In genomic region chr10:112407696-112408095, GRCh38 we compare ENCODE assay signal across 26 cellular contexts. TPM values are rescaled to one million over a fixed set of nuclear protein-coding genes. Genes with fewer than 3 reads are reported as not detected.
DNase-seq lines count a peak whose midpoint lies in the region; ATAC-seq and TF ChIP-seq lines count a peak whose summit lies in the region.
"Had no signal": no experiment of that assay in that cellular context is flagged by ENCODE, and none has a peak within 500 bp of the region (broad histone marks: within the 10 kb centered on the region; RNA-seq: fewer than 3 reads in every experiment).

No MANE protein-coding gene starts in this region.

- intact Hi-C loops in left colon (cut with DNase I, micrococcal nuclease): no loop called here

- H3K9ac ChIP-seq in neuronal stem cell (ENCODE audit: low read depth, low read length, poor library complexity): no peak overlapping the region

- H3K27ac Mint-ChIP-seq in CD4-positive, CD25-positive, alpha-beta regulatory T cell: peak overlapping the region in 2 of 3 donors; percentile 15 to 29
- peak overlapping the region; percentile 31 to 40 for H3K27ac Mint-ChIP-seq in T-cell
- H3K27ac Mint-ChIP-seq in stimulated activated effector memory CD8-positive, alpha-beta T cell treated with anti-CD3 and anti-CD28 coated beads, Interleukin-12 subunit alpha, Interleukin-12 subunit beta, amount 100 ng/mL, for 72 hours: peak overlapping the region; percentile 78
- H3K27ac Mint-ChIP-seq: CD8-positive, alpha-beta T cell; GM23338; H9 had no signal

- no peak overlapping the region for H3K4me3 Mint-ChIP-seq in CD4-positive, CD25-positive, alpha-beta regulatory T cell
- H3K4me3 Mint-ChIP-seq in T-cell: no peak overlapping the region
- no peak overlapping the region for H3K4me3 Mint-ChIP-seq in stimulated activated effector memory CD8-positive, alpha-beta T cell treated with anti-CD3 and anti-CD28 coated beads, Interleukin-12 subunit alpha, Interleukin-12 subunit beta, amount 100 ng/mL, for 72 hours
- H3K4me3 Mint-ChIP-seq: CD8-positive, alpha-beta T cell; GM23338; H9 had no signal

- H2AK5ac ChIP-seq in neuronal stem cell (ENCODE audit: low read depth, low read length): no peak overlapping the region

- no peak overlapping the region for H4K8ac ChIP-seq in neuronal stem cell (ENCODE audit: low read depth, low read length)

- H3K4me1 ChIP-seq in CD4-positive, CD25-positive, alpha-beta regulatory T cell (ENCODE audit: control insufficient read depth, insufficient read depth, low read length, poor library complexity, severe bottlenecking): no peaks in the 10 kb centered on the region
- H3K4me1 ChIP-seq in neuronal stem cell (ENCODE audit: control insufficient read depth in 2 of 2, insufficient read depth in 1 of 2, low read depth in 1 of 2, low read length in 2 of 2): no peaks in the 10 kb centered on the region
- peaks cover 0 to 1% (median 0%) of the 10 kb centered on the region in 4 donors for H3K4me1 ChIP-seq in Peyer's patch
- H3K4me1 ChIP-seq: SJCRH30 had no signal

- peak in 1 of 6 experiments; percentile 26 for TF ChIP-seq CTCF in Peyer's patch (IDR thresholded peaks at IDR 0.05)

- TF ChIP-seq POLR2A in Peyer's patch (IDR thresholded peaks at IDR 0.05): no peak

- no peak overlapping the region for H3K18ac ChIP-seq in neuronal stem cell (ENCODE audit: low read length)

- no peak for DNase-seq in CD4-positive, CD25-positive, alpha-beta regulatory T cell
- DNase-seq in T-cell (no peak), left colon (no peak), neuronal stem cell (ENCODE audit: low spot score) (no peak), Peyer's patch (no peak), inferior parietal cortex (ENCODE audit: extremely low spot score) (no peak)
- no peak for DNase-seq in stimulated activated effector memory CD8-positive, alpha-beta T cell treated with anti-CD3 and anti-CD28 coated beads, Interleukin-12 subunit alpha, Interleukin-12 subunit beta, amount 100 ng/mL, for 72 hours (ENCODE audit: low spot score in 2 of 2)
- DNase-seq: C1 segment of cervical spinal cord; Caco-2; CD8-positive, alpha-beta T cell; H9; Kasumi-1; MV-4-11; NCI-H1105; NCI-H146; NCI-H1930; NCI-H2107; NCI-H446; NCI-H524 treated with DMSO at 0.1 percent for 48 hours; NCI-H774; NK-92 treated with Interleukin-12 subunit alpha and Interleukin-12 subunit beta, amount 100 ng/mL, for 24 hours; PC-3; SJCRH30 had no signal

- no peak overlapping the region for H2BK15ac ChIP-seq in neuronal stem cell (ENCODE audit: low read length)

- no peak overlapping the region for H2BK12ac ChIP-seq in neuronal stem cell (ENCODE audit: low read length)

- no peak overlapping the region for H2AFZ ChIP-seq in neuronal stem cell (ENCODE audit: low read length)
- H2AFZ ChIP-seq: GM23338 had no signal

- H2BK120ac ChIP-seq in neuronal stem cell (ENCODE audit: low read depth, low read length): no peak overlapping the region

- H3K79me1 ChIP-seq in neuronal stem cell (ENCODE audit: low read depth, low read length): no peaks in the 10 kb centered on the region

- no peak overlapping the region for H3K4ac ChIP-seq in neuronal stem cell (ENCODE audit: low read length)

- POLR2A ChIA-PET in T-cell (lab: Charles Lee): no interaction called here

- no peaks in the 10 kb centered on the region for H3K9me3 ChIP-seq in CD4-positive, CD25-positive, alpha-beta regulatory T cell (ENCODE audit: control insufficient read depth in 2 of 2, low read length in 2 of 2)
- H3K9me3 ChIP-seq in neuronal stem cell (replicated peaks in 1 of 2; ENCODE audit: control insufficient read depth in 2 of 2, insufficient read depth in 1 of 2, low read depth in 1 of 2, low read length in 2 of 2) (no peaks in the 10 kb centered on the region), Peyer's patch (no peaks in the 10 kb centered on the region)
- H3K9me3 ChIP-seq: Caco-2, SJCRH30 had no signal

- peaks cover 95% of the 10 kb centered on the region for H3K36me3 ChIP-seq in CD4-positive, CD25-positive, alpha-beta regulatory T cell (ENCODE audit: control insufficient read depth, insufficient read depth, low read length)
- H3K36me3 ChIP-seq in neuronal stem cell (replicated peaks in 1 of 2; ENCODE audit: control insufficient read depth in 2 of 2, insufficient read depth in 2 of 2, low read length in 2 of 2) (no peaks in the 10 kb centered on the region), Peyer's patch (peaks cover 0 to 66% (median 2%) of the 10 kb centered on the region in 3 donors)
- H3K36me3 ChIP-seq: SJCRH30 had no signal

- no peak overlapping the region for H3K27ac ChIP-seq in CD4-positive, CD25-positive, alpha-beta regulatory T cell (ENCODE audit: insufficient read depth, low read length, poor library complexity, severe bottlenecking)
- no peak overlapping the region for H3K27ac ChIP-seq in neuronal stem cell (replicated peaks; ENCODE audit: low read length)
- peak overlapping the region in 2 of 4 donors; percentile 17 to 31 for H3K27ac ChIP-seq in Peyer's patch
- H3K27ac ChIP-seq: SJCRH30 had no signal

- no peaks in the 10 kb centered on the region for H3K27me3 Mint-ChIP-seq in CD4-positive, CD25-positive, alpha-beta regulatory T cell
- no peaks in the 10 kb centered on the region for H3K27me3 Mint-ChIP-seq in T-cell

- no peaks in the 10 kb centered on the region for H3K27me3 ChIP-seq in CD4-positive, CD25-positive, alpha-beta regulatory T cell (ENCODE audit: control insufficient read depth, insufficient read depth, low read length)
- H3K27me3 ChIP-seq in neuronal stem cell (ENCODE audit: control insufficient read depth in 3 of 3, insufficient read depth in 3 of 3, low read depth in 1 of 3, low read length in 3 of 3) (no peaks in the 10 kb centered on the region), Peyer's patch (no peaks in the 10 kb centered on the region)

- no peak overlapping the region for H3K4me3 ChIP-seq in CD4-positive, CD25-positive, alpha-beta regulatory T cell (ENCODE audit: low read depth, low read length)
- H3K4me3 ChIP-seq in neuronal stem cell (ENCODE audit: low read length in 2 of 2): no peak overlapping the region
- H3K4me3 ChIP-seq in Peyer's patch: no peak overlapping the region
- H3K4me3 ChIP-seq: GM23338, K562, SJCRH30 had no signal

- CTCF ChIA-PET in T-cell (lab: Charles Lee): interaction anchor here (0.6 to 1.4 kb wide), 2 partner anchors 34 kb away, joined by 4 to 5 read pairs; partner anchors contain the start of gene ACSL5 (in 2 of the 2)

- H4K91ac ChIP-seq in neuronal stem cell (ENCODE audit: low read depth, low read length, poor library complexity): no peak overlapping the region

- no peak overlapping the region for H3K14ac ChIP-seq in neuronal stem cell (ENCODE audit: low read length)

- no CpG with 5 or more reads among the region's 1 CpG for WGBS in neuronal stem cell (ENCODE audit: extremely low coverage in 2 of 2, insufficient read length in 2 of 2, insufficient replicate concordance in 1 of 2), 2 donors

- H3K4me2 ChIP-seq in neuronal stem cell (ENCODE audit: insufficient read depth, low read length, poor library complexity, severe bottlenecking): no peak overlapping the region
- H3K4me2 ChIP-seq: GM23338 had no signal

- peaks cover 0 to 6% (median 4%) of the 10 kb centered on the region in 4 donors for H3K4me1 Mint-ChIP-seq in CD4-positive, CD25-positive, alpha-beta regulatory T cell
- no peaks in the 10 kb centered on the region for H3K4me1 Mint-ChIP-seq in T-cell
- H3K4me1 Mint-ChIP-seq in stimulated activated effector memory CD8-positive, alpha-beta T cell treated with anti-CD3 and anti-CD28 coated beads, Interleukin-12 subunit alpha, Interleukin-12 subunit beta, amount 100 ng/mL, for 72 hours: no peaks in the 10 kb centered on the region
- H3K4me1 Mint-ChIP-seq: GM23338, H9 had no signal

- no peak for ATAC-seq in CD4-positive, CD25-positive, alpha-beta regulatory T cell (ENCODE audit: low read depth in 2 of 2)
- ATAC-seq in T-cell (replicated peaks in 1 of 4) (no peak), left colon (peak; percentile 67)
- no peak for ATAC-seq in stimulated activated effector memory CD8-positive, alpha-beta T cell treated with anti-CD3 and anti-CD28 coated beads, Interleukin-12 subunit alpha, Interleukin-12 subunit beta, amount 100 ng/mL, for 72 hours
- ATAC-seq: CD8-positive, alpha-beta T cell; GM23338; K562; PC-3; Right ventricle myocardium inferior had no signal

- peaks cover 67% of the 10 kb centered on the region for H3K36me3 Mint-ChIP-seq in CD4-positive, CD25-positive, alpha-beta regulatory T cell
- peaks cover 75% of the 10 kb centered on the region for H3K36me3 Mint-ChIP-seq in T-cell
- H3K36me3 Mint-ChIP-seq in stimulated activated effector memory CD8-positive, alpha-beta T cell treated with anti-CD3 and anti-CD28 coated beads, Interleukin-12 subunit alpha, Interleukin-12 subunit beta, amount 100 ng/mL, for 72 hours: peaks cover 97% of the 10 kb centered on the region

- no peak overlapping the region for H3K23ac ChIP-seq in neuronal stem cell (ENCODE audit: low read depth, low read length, poor library complexity)

- no peaks in the 10 kb centered on the region for H3K9me3 Mint-ChIP-seq in CD4-positive, CD25-positive, alpha-beta regulatory T cell
- no peaks in the 10 kb centered on the region for H3K9me3 Mint-ChIP-seq in T-cell
- no peaks in the 10 kb centered on the region for H3K9me3 Mint-ChIP-seq in stimulated activated effector memory CD8-positive, alpha-beta T cell treated with anti-CD3 and anti-CD28 coated beads, Interleukin-12 subunit alpha, Interleukin-12 subunit beta, amount 100 ng/mL, for 72 hours
- H3K9me3 Mint-ChIP-seq: CD8-positive, alpha-beta T cell; GM23338; H9 had no signal

- no peak overlapping the region for H2BK5ac ChIP-seq in neuronal stem cell (ENCODE audit: low read length)

RNA-seq across cellular contexts. Expression of gene ACSL5, which starts 33.8 kb away (rescaled TPM):
- 63.7 TPM for total RNA-seq in CD4-positive, CD25-positive, alpha-beta regulatory T cell
- 10 to 100 TPM; 74.8 to 94.4 (median 80.9) TPM for polyA plus RNA-seq in CD4-positive, CD25-positive, alpha-beta regulatory T cell
- 10 to 100 TPM; 36.0 to 48.9 (median 39.9) TPM for total RNA-seq in T-cell
- total RNA-seq in left colon: 100 to 1,000 TPM; 216 to 301 TPM
- not detected for polyA plus RNA-seq in neuronal stem cell (2013, experiment 1 of 2)
- polyA plus RNA-seq in neuronal stem cell (2013, experiment 2 of 2): 0.01 TPM
- 1,000 to 10,000 TPM in 1 of 4 donors, 100 to 1,000 TPM in 3; 133 to 1,137 (median 595) TPM for total RNA-seq in Peyer's patch
- total RNA-seq: GM23338, H9 had no signal
- polyA plus RNA-seq: GM23338 had no signal

RNA-seq across cellular contexts. Expression of gene ZDHHC6, which starts 39.0 kb away (rescaled TPM):
- total RNA-seq in CD4-positive, CD25-positive, alpha-beta regulatory T cell: 36.6 TPM
- 10 to 100 TPM; 39.6 to 60.7 (median 49.3) TPM for polyA plus RNA-seq in CD4-positive, CD25-positive, alpha-beta regulatory T cell
- 10 to 100 TPM; 39.4 to 51.4 (median 45.9) TPM for total RNA-seq in T-cell
- total RNA-seq in left colon: 10 to 100 TPM; 31.7 to 34.0 TPM
- polyA plus RNA-seq in neuronal stem cell (2013, experiment 1 of 2): 16.0 TPM
- polyA plus RNA-seq in neuronal stem cell (2013, experiment 2 of 2): 17.0 TPM
- total RNA-seq in Peyer's patch: 10 to 100 TPM; 28.4 to 53.8 (median 38.7) TPM

RNA-seq across cellular contexts. Expression of gene VTI1A, which starts 39.3 kb away (rescaled TPM):
- 77.7 TPM for total RNA-seq in CD4-positive, CD25-positive, alpha-beta regulatory T cell
- 10 to 100 TPM; 25.5 to 40.0 (median 31.8) TPM for polyA plus RNA-seq in CD4-positive, CD25-positive, alpha-beta regulatory T cell
- total RNA-seq in T-cell: 10 to 100 TPM; 41.3 to 53.6 (median 43.5) TPM
- 10 to 100 TPM; 44.4 to 52.8 TPM for total RNA-seq in left colon
- polyA plus RNA-seq in neuronal stem cell (2013, experiment 1 of 2): 9.2 TPM
- polyA plus RNA-seq in neuronal stem cell (2013, experiment 2 of 2): 10.1 TPM
- 100 to 1,000 TPM in 3 of 4 donors, 10 to 100 TPM in 1; 97.2 to 710 (median 170) TPM for total RNA-seq in Peyer's patch

Comparison
In these comparisons a context has a peak if more than half of its experiments do, and no peak if none do; other contexts are left out.
1. H3K27ac Mint-ChIP-seq: peak in every context shown above with its lines; median percentile 78 in stimulated activated effector memory CD8-positive, alpha-beta T cell treated with anti-CD3 and anti-CD28 coated beads, Interleukin-12 subunit alpha, Interleukin-12 subunit beta, amount 100 ng/mL, for 72 hours; 36 in T-cell; 22 in CD4-positive, CD25-positive, alpha-beta regulatory T cell.